Comparison of ENCODE assay signal across 10 cellular contexts in the genomic region with DNA sequence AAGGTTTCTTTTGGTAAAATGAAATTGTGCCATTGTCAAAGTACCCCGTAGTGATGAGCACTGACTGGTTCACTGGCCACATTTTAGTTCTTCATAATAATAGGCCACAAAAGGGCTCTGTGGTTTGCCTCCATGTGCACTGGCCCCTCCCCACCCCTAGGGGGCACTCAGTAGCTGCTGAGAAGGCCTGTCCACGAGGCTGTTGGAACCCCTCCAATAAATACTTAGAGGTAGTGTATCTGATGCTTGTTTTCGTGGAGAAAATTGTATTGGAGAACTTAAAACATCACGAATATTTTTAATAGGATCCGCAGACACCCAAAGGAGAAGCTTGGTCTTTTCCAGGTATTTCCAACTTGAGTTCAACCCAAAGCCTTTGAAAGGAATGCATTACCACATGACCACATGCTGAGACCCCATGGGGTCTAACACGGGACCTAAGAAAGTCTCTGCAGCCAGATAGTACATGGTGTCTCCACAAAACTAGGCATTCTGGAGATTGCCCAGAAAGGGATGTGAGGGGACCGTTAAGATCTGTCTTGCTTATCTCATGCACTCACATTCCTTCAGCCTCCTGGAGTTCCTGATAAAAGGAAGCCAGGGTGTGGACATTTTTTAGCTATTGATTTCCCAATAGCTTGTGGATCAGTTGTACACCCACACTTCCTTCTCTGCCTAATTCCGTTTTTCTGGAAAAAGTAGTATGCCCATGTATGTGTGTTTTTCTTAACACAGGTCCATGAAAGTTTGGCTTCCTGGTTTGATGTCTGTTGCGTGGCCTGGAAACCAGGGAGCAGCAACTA. TPM values are rescaled to one million over a fixed set of nuclear protein-coding genes. Genes with fewer than 3 reads are reported as not detected.
A peak's percentile ranks its signal among the peaks of the same experiment; 100 is the strongest.
DNase-seq lines count a peak whose midpoint lies in the region; ATAC-seq, FAIRE-seq and TF ChIP-seq lines count a peak whose summit lies in the region.
"Had no signal": no experiment of that assay in that cellular context is flagged by ENCODE, and none has a peak within 500 bp of the region (broad histone marks: within the 10 kb centered on the region; RNA-seq: fewer than 3 reads in every experiment).

No MANE protein-coding gene starts in this region.

- H3K79me2 ChIP-seq in OCI-LY1 (ENCODE audit: insufficient read depth, low read length) (no peaks in the 10 kb centered on the region), HepG2 (ENCODE audit: insufficient read depth, low read length) (no peaks in the 10 kb centered on the region)

- peak; percentile 93 for TF ChIP-seq CTCF in AG10803 (conservative IDR thresholded peaks at IDR 0.05; ENCODE audit: low read length)
- peak; percentile 80 for TF ChIP-seq CTCF in GM12864 (IDR thresholded peaks at IDR 0.05; ENCODE audit: low read depth, low read length, missing control alignments)
- TF ChIP-seq CTCF in OCI-LY1 (IDR thresholded peaks at IDR 0.05; ENCODE audit: low read length): peak; percentile 91
- TF ChIP-seq CTCF in HepG2 (CRISPR knock-in tag; IDR thresholded peaks at IDR 0.05): peak; percentile 91

- 62% methylated on average over 9 of the region's 9 CpGs for WGBS in HepG2 (ENCODE audit: low lambda C conversion rate)

- no peaks in the 10 kb centered on the region for H3K9me2 ChIP-seq in OCI-LY1 (ENCODE audit: low read depth, low read length)

- no TSS peak for BruUV-seq in HepG2 (replicated peaks; lab: Mats Ljungman, UMichigan)

- H4K20me1 ChIP-seq in OCI-LY1 (ENCODE audit: insufficient read depth, low read length) (no peaks in the 10 kb centered on the region), HepG2 (ENCODE audit: insufficient read depth, low read length) (no peaks in the 10 kb centered on the region)

- peak; percentile 63 for FAIRE-seq in HepG2 (lab: Jason Lieb, UNC)
- FAIRE-seq in urothelium cell line (lab: Jason Lieb, UNC): no peak

- in situ Hi-C loops in HepG2 (cut with HindIII; ENCODE audit: extremely low pct_ligation_motif_present, low pct_unique_long_range_greater_than_20kb): no loop called here

- H3K9me3 ChIP-seq in OCI-LY1 (ENCODE audit: low read length): no peaks in the 10 kb centered on the region
- no peaks in the 10 kb centered on the region for H3K9me3 ChIP-seq in HepG2 (ENCODE audit: low read length)

- H3K27ac ChIP-seq in OCI-LY1 (ENCODE audit: low read depth, low read length, poor library complexity, severe bottlenecking): no peak overlapping the region
- no peak overlapping the region for H3K27ac ChIP-seq in HepG2 (ENCODE audit: extremely low read length, insufficient read depth, low read length)
- H3K27ac ChIP-seq: SK-N-MC had no signal

- intact Hi-C loops in HepG2 (cut with micrococcal nuclease; ENCODE audit: unreplicated experiment): loop anchor here (1.0 kb wide), 2 partner anchors 75 to 146 kb away; no protein-coding TSS in a partner anchor

- DNase-seq in AG10803 (ENCODE audit: low read depth) (peak; percentile 71), GM12864 (ENCODE audit: low read depth) (no peak), brain pericyte (ENCODE audit: low read depth, low spot score) (peak; percentile 16), HepG2 (ENCODE audit: low spot score) (peak; percentile 71), urothelium cell line (ENCODE audit: low spot score) (peak; percentile 58)

- TF ChIP-seq RAD21 in HepG2 (CRISPR knock-in tag; IDR thresholded peaks at IDR 0.05): peak; percentile 76

- ATAC-seq in HG03159 (IDR thresholded peaks at IDR 0.05; ENCODE audit: unreplicated experiment) (peak; percentile 71), HepG2 (peak; percentile 96), GM19324 (IDR thresholded peaks at IDR 0.05; ENCODE audit: low FRiP score, unreplicated experiment) (no peak)

- H3K9ac ChIP-seq in OCI-LY1 (ENCODE audit: low read length): no peak overlapping the region
- H3K9ac ChIP-seq in HepG2 (ENCODE audit: insufficient read depth, low read depth, low read length): no peak overlapping the region

- TF ChIP-seq EP300 in HepG2 (IDR thresholded peaks at IDR 0.05; ENCODE audit: low read depth in 2 of 2, low read length in 2 of 2): no peak
- TF ChIP-seq EP300 in HepG2 (CRISPR knock-in tag; IDR thresholded peaks at IDR 0.05; ENCODE audit: borderline replicate concordance): no peak

- no peak for TF ChIP-seq POLR2A in HepG2 (IDR thresholded peaks at IDR 0.05; ENCODE audit: insufficient read depth in 1 of 2, low read depth in 2 of 2, low read length in 2 of 2)

- H3K4me2 ChIP-seq in OCI-LY1 (ENCODE audit: low read length) (no peak overlapping the region), HepG2 (ENCODE audit: low read depth, low read length) (no peak overlapping the region)

- H3K4me1 ChIP-seq in OCI-LY1 (ENCODE audit: insufficient read depth, low read length, severe bottlenecking) (no peaks in the 10 kb centered on the region), HepG2 (ENCODE audit: insufficient read depth, low read length) (no peaks in the 10 kb centered on the region)

- CTCF ChIA-PET in HepG2 (lab: Yijun Ruan, JAX; ENCODE audit: low intra/inter-chr PET ratio, low total read pairs): interaction anchor here (1.3 to 2.5 kb wide), 3 partner anchors 76 to 150 kb away, joined by 4 to 50 read pairs (median 4); no protein-coding TSS in a partner anchor

- H3K36me3 ChIP-seq in OCI-LY1 (ENCODE audit: insufficient read depth, low read length) (no peaks in the 10 kb centered on the region), HepG2 (replicated peaks in 1 of 2; ENCODE audit: control insufficient read depth in 1 of 2, insufficient read depth in 2 of 2, low read length in 2 of 2) (peaks cover 1 to 12% of the 10 kb centered on the region in 2 experiments; a peak in 3 of 5 replicates)

- no peaks in the 10 kb centered on the region for H3K27me3 ChIP-seq in OCI-LY1 (ENCODE audit: insufficient read depth, low read length)
- no peaks in the 10 kb centered on the region for H3K27me3 ChIP-seq in HepG2 (ENCODE audit: control insufficient read depth in 1 of 2, insufficient read depth in 2 of 2, low read length in 2 of 2)

- H2AFZ ChIP-seq in OCI-LY1 (ENCODE audit: low read length) (no peak overlapping the region), HepG2 (ENCODE audit: low read length) (no peak overlapping the region)

- H3K4me3 ChIP-seq in AG10803 (ENCODE audit: low read length) (no peak overlapping the region), GM12864 (ENCODE audit: low read depth, low read length) (no peak overlapping the region), OCI-LY1 (ENCODE audit: low read depth, low read length, poor library complexity, severe bottlenecking) (no peak overlapping the region), HepG2 (replicated peaks in 1 of 3; ENCODE audit: insufficient read depth in 1 of 3, low read depth in 2 of 3, low read length in 3 of 3) (no peak overlapping the region)
- H3K4me3 ChIP-seq: SK-N-MC had no signal

- POLR2A ChIA-PET in HepG2 (lab: Yijun Ruan, JAX): no interaction called here

- no peaks in the 10 kb centered on the region for H3F3A ChIP-seq in OCI-LY1 (ENCODE audit: insufficient read depth, low read length)

TF ChIP-seq in HepG2, 621 proteins besides CTCF, POLR2A, EP300 and RAD21 (continues in another document):
- TF ChIP-seq NKX3-1 (CRISPR knock-in tag; IDR thresholded peaks at IDR 0.05): no peak
- TF ChIP-seq HOXA5 (CRISPR knock-in tag; IDR thresholded peaks at IDR 0.05): 0 out of 2 replicates have a peak, but pooled peaks have one; percentile 43
- TF ChIP-seq SMC3 (IDR thresholded peaks at IDR 0.05; ENCODE audit: low read length): peak; percentile 70

RNA-seq across cellular contexts. Expression of gene NOSTRIN, which starts 28.5 kb away (rescaled TPM):
- 0.22 TPM in 1 of 2 replicates, not detected in the other for total RNA-seq in HepG2 (2016; rRNA removed; fragmentation: Illumina TruSeq; extraction: Trizol)
- 0.09 TPM in 1 of 2 replicates, not detected in the other for total RNA-seq in HepG2 (2016; cell fraction: cytosol; rRNA removed; fragmentation: Illumina TruSeq; extraction: Trizol; ENCODE audit: low read depth)
- total RNA-seq in HepG2 (2016; cell fraction: insoluble cytoplasmic fraction; rRNA removed; fragmentation: Illumina TruSeq; extraction: Trizol): 0.15 TPM in 1 of 2 replicates, not detected in the other
- 0.22 TPM in 1 of 2 replicates, not detected in the other for total RNA-seq in HepG2 (2016; cell fraction: membrane; rRNA removed; fragmentation: Illumina TruSeq; extraction: Trizol)
- total RNA-seq in HepG2 (2016; cell fraction: nucleus; rRNA removed; fragmentation: Illumina TruSeq; extraction: Trizol): 0.41 TPM in 1 of 2 replicates, not detected in the other
- 0.10 and 0.22 TPM in 2 replicates for polyA plus RNA-seq in HepG2 (2011; rRNA removed)
- polyA plus RNA-seq in HepG2 (2011; cell fraction: cytosol; rRNA removed): 0.12 TPM in 1 of 2 replicates, not detected in the other
- 0.07 TPM in 1 of 2 replicates, not detected in the other for polyA plus RNA-seq in HepG2 (2011; cell fraction: nucleus; rRNA removed)
- polyA plus RNA-seq in HepG2 (2012): 0.21 and 1.0 TPM in 2 replicates
- polyA plus RNA-seq in HepG2 (2016; cell fraction: cytosol; fragmentation: Illumina TruSeq; extraction: Trizol; ENCODE audit: low read depth): 0.17 TPM in 1 of 2 replicates, not detected in the other
- polyA plus RNA-seq in HepG2 (2016; cell fraction: insoluble cytoplasmic fraction; fragmentation: Illumina TruSeq; extraction: Trizol; ENCODE audit: low read depth): not detected in 2 replicates
- 0.25 TPM in 1 of 2 replicates, not detected in the other for polyA plus RNA-seq in HepG2 (2016; cell fraction: membrane; fragmentation: Illumina TruSeq; extraction: Trizol; ENCODE audit: low read depth)
- polyA plus RNA-seq in HepG2 (2016; cell fraction: nucleus; fragmentation: Illumina TruSeq; extraction: Trizol; ENCODE audit: insufficient read depth, low read depth): not detected in 2 replicates
- polyA minus RNA-seq in HepG2 (2011; rRNA and poly(A)+ RNA removed; ENCODE audit: low replicate concordance): 0.80 and 1.1 TPM in 2 replicates
- polyA minus RNA-seq in HepG2 (2011; cell fraction: cytosol; rRNA and poly(A)+ RNA removed): not detected in 2 replicates
- 0.90 and 1.9 TPM in 2 replicates for polyA minus RNA-seq in HepG2 (2011; cell fraction: nucleus; rRNA and poly(A)+ RNA removed)
- polyA plus RNA-seq: neural cell had no signal
